9 cellular contexts compared by ENCODE assay signal in genomic region chr7:47979832-47980181, GRCh38. TPM values are rescaled to one million over a fixed set of nuclear protein-coding genes. Genes with fewer than 3 reads are reported as not detected.
DNase-seq lines count a peak whose midpoint lies in the region; ATAC-seq lines count a peak whose summit lies in the region.
"Had no signal": no experiment of that assay in that cellular context is flagged by ENCODE, and none has a peak within 500 bp of the region (broad histone marks: within the 10 kb centered on the region; RNA-seq: fewer than 3 reads in every experiment).

No MANE protein-coding gene starts in this region.

- peaks cover 5% of the 10 kb centered on the region for H3K27me3 Mint-ChIP-seq in activated T-helper 1 cell treated with anti-CD3 and anti-CD28 coated beads, Interleukin-12 subunit alpha, Interleukin-12 subunit beta, Interleukin-2, Interleukin-4 antibody, amounts not matched to agents 30 ng/mL and 10 ng/mL and 1 ng/mL, durations not matched to agents 14 hours and 24 hours and 36 hours (ENCODE audit: insufficient read depth)
- no peaks in the 10 kb centered on the region for H3K27me3 Mint-ChIP-seq in stimulated activated memory B cell treated with anti-CD40 and anti-IgM and Interleukin-4, amounts not matched to agents 10 μg/mL and 1 μg/mL and 100 μg/mL, for 72 hours

- H3K9ac ChIP-seq in HUES48 (ENCODE audit: low read depth, low read length), result no peak overlapping the region
- no peak overlapping the region for H3K9ac ChIP-seq in iPS-18a (ENCODE audit: low read length)

- H3K9me3 ChIP-seq in HUES48 (ENCODE audit: control insufficient read depth, insufficient read depth, low read length), result no peaks in the 10 kb centered on the region
- H3K9me3 ChIP-seq in iPS-18a (ENCODE audit: control insufficient read depth, low read depth, low read length), result no peaks in the 10 kb centered on the region

- no peak for DNase-seq in activated T-helper 1 cell treated with anti-CD3 and anti-CD28 coated beads, Interleukin-12 subunit alpha, Interleukin-12 subunit beta, Interleukin-2, Interleukin-4 antibody, amounts not matched to agents 30 ng/mL and 10 ng/mL and 1 ng/mL, durations not matched to agents 14 hours and 24 hours and 36 hours (ENCODE audit: low spot score)
- DNase-seq in Ammon's horn (ENCODE audit: low spot score), result no peak
- no peak for DNase-seq in HK-2 (ENCODE audit: unreplicated experiment)

- H3K27me3 ChIP-seq in HUES48 (ENCODE audit: control insufficient read depth, insufficient read depth, low read length), result no peaks in the 10 kb centered on the region
- H3K27me3 ChIP-seq in iPS-18a (ENCODE audit: control insufficient read depth, insufficient read depth, low read length), result no peaks in the 10 kb centered on the region

- H3K27ac Mint-ChIP-seq in activated T-helper 1 cell treated with anti-CD3 and anti-CD28 coated beads, Interleukin-12 subunit alpha, Interleukin-12 subunit beta, Interleukin-2, Interleukin-4 antibody, amounts not matched to agents 30 ng/mL and 10 ng/mL and 1 ng/mL, durations not matched to agents 14 hours and 24 hours and 36 hours, result no peak overlapping the region
- peak overlapping the region; percentile 94 for H3K27ac Mint-ChIP-seq in stimulated activated memory B cell treated with anti-CD40 and anti-IgM and Interleukin-4, amounts not matched to agents 10 μg/mL and 1 μg/mL and 100 μg/mL, for 72 hours

- H3K36me3 ChIP-seq in HUES48 (ENCODE audit: control insufficient read depth, insufficient read depth, low read length) (peaks cover 36% of the 10 kb centered on the region), iPS-18a (ENCODE audit: control insufficient read depth, low read depth, low read length) (peaks cover 34% of the 10 kb centered on the region)

- peak overlapping the region; percentile 90 for H3K4me3 Mint-ChIP-seq in activated T-helper 1 cell treated with anti-CD3 and anti-CD28 coated beads, Interleukin-12 subunit alpha, Interleukin-12 subunit beta, Interleukin-2, Interleukin-4 antibody, amounts not matched to agents 30 ng/mL and 10 ng/mL and 1 ng/mL, durations not matched to agents 14 hours and 24 hours and 36 hours
- peak overlapping the region; percentile 88 for H3K4me3 Mint-ChIP-seq in stimulated activated memory B cell treated with anti-CD40 and anti-IgM and Interleukin-4, amounts not matched to agents 10 μg/mL and 1 μg/mL and 100 μg/mL, for 72 hours

- peaks cover 27% of the 10 kb centered on the region for H3K36me3 Mint-ChIP-seq in activated T-helper 1 cell treated with anti-CD3 and anti-CD28 coated beads, Interleukin-12 subunit alpha, Interleukin-12 subunit beta, Interleukin-2, Interleukin-4 antibody, amounts not matched to agents 30 ng/mL and 10 ng/mL and 1 ng/mL, durations not matched to agents 14 hours and 24 hours and 36 hours (ENCODE audit: low read depth)
- H3K36me3 Mint-ChIP-seq in stimulated activated memory B cell treated with anti-CD40 and anti-IgM and Interleukin-4, amounts not matched to agents 10 μg/mL and 1 μg/mL and 100 μg/mL, for 72 hours, result peaks cover 23% of the 10 kb centered on the region

- peaks cover 22% of the 10 kb centered on the region for H3K4me1 Mint-ChIP-seq in activated T-helper 1 cell treated with anti-CD3 and anti-CD28 coated beads, Interleukin-12 subunit alpha, Interleukin-12 subunit beta, Interleukin-2, Interleukin-4 antibody, amounts not matched to agents 30 ng/mL and 10 ng/mL and 1 ng/mL, durations not matched to agents 14 hours and 24 hours and 36 hours (ENCODE audit: low read depth)
- peaks cover 32% of the 10 kb centered on the region for H3K4me1 Mint-ChIP-seq in stimulated activated memory B cell treated with anti-CD40 and anti-IgM and Interleukin-4, amounts not matched to agents 10 μg/mL and 1 μg/mL and 100 μg/mL, for 72 hours

- no peak for ATAC-seq in stimulated activated memory B cell treated with anti-CD40 and anti-IgM and Interleukin-4, amounts not matched to agents 10 μg/mL and 1 μg/mL and 100 μg/mL, for 72 hours
- ATAC-seq in GM18870 (IDR thresholded peaks at IDR 0.05; ENCODE audit: unreplicated experiment) (no peak), GM19395 (IDR thresholded peaks at IDR 0.05; ENCODE audit: unreplicated experiment) (no peak)

- intact Hi-C loops in activated T-helper 1 cell treated with anti-CD3 and anti-CD28 coated beads, Interleukin-12 subunit alpha, Interleukin-12 subunit beta, Interleukin-2, Interleukin-4 antibody, amounts not matched to agents 30 ng/mL and 10 ng/mL and 1 ng/mL, durations not matched to agents 14 hours and 24 hours and 36 hours (cut with micrococcal nuclease), result loop anchor here (1.0 to 2.0 kb wide), 6 partner anchors 11 to 130 kb away; partner anchors contain the start of genes C7orf57 and UPP1

- peaks cover 11% of the 10 kb centered on the region for H3K4me1 ChIP-seq in HUES48 (ENCODE audit: control insufficient read depth, insufficient read depth, low read length)
- H3K4me1 ChIP-seq in iPS-18a (ENCODE audit: control insufficient read depth, low read depth, low read length), result peaks cover 5% of the 10 kb centered on the region

- H3K4me3 ChIP-seq in HUES48 (ENCODE audit: low read depth, low read length), result peak overlapping the region; percentile 95
- peak overlapping the region; percentile 97 for H3K4me3 ChIP-seq in iPS-18a (ENCODE audit: low read length)

- H3K9me3 Mint-ChIP-seq in activated T-helper 1 cell treated with anti-CD3 and anti-CD28 coated beads, Interleukin-12 subunit alpha, Interleukin-12 subunit beta, Interleukin-2, Interleukin-4 antibody, amounts not matched to agents 30 ng/mL and 10 ng/mL and 1 ng/mL, durations not matched to agents 14 hours and 24 hours and 36 hours, result no peaks in the 10 kb centered on the region
- no peaks in the 10 kb centered on the region for H3K9me3 Mint-ChIP-seq in stimulated activated memory B cell treated with anti-CD40 and anti-IgM and Interleukin-4, amounts not matched to agents 10 μg/mL and 1 μg/mL and 100 μg/mL, for 72 hours

- H3K27ac ChIP-seq in HUES48 (ENCODE audit: low read depth, low read length) (peak overlapping the region; percentile 99), iPS-18a (ENCODE audit: low read length) (no peak overlapping the region)

RNA-seq across cellular contexts. Expression of gene HUS1, which starts 0.4 kb away (rescaled TPM):
- total RNA-seq in activated T-helper 1 cell treated with anti-CD3 and anti-CD28 coated beads, Interleukin-12 subunit alpha, Interleukin-12 subunit beta, Interleukin-2, Interleukin-4 antibody, amounts not matched to agents 30 ng/mL and 10 ng/mL and 1 ng/mL, durations not matched to agents 14 hours and 24 hours and 36 hours, result 34.4 and 36.4 TPM in 2 replicates

RNA-seq across cellular contexts. Expression of gene PKD1L1, which starts 31.5 kb away (rescaled TPM):
- 0.07 TPM in 1 of 2 replicates, not detected in the other for total RNA-seq in activated T-helper 1 cell treated with anti-CD3 and anti-CD28 coated beads, Interleukin-12 subunit alpha, Interleukin-12 subunit beta, Interleukin-2, Interleukin-4 antibody, amounts not matched to agents 30 ng/mL and 10 ng/mL and 1 ng/mL, durations not matched to agents 14 hours and 24 hours and 36 hours

RNA-seq across cellular contexts. Expression of gene SUN3, which starts 49.1 kb away (rescaled TPM):
- not detected in 2 replicates for total RNA-seq in activated T-helper 1 cell treated with anti-CD3 and anti-CD28 coated beads, Interleukin-12 subunit alpha, Interleukin-12 subunit beta, Interleukin-2, Interleukin-4 antibody, amounts not matched to agents 30 ng/mL and 10 ng/mL and 1 ng/mL, durations not matched to agents 14 hours and 24 hours and 36 hours
- total RNA-seq: renal cortical epithelial cell had no signal

RNA-seq across cellular contexts. Expression of gene C7orf57, which starts 55.5 kb away (rescaled TPM):
- 0.10 and 0.31 TPM in 2 replicates for total RNA-seq in activated T-helper 1 cell treated with anti-CD3 and anti-CD28 coated beads, Interleukin-12 subunit alpha, Interleukin-12 subunit beta, Interleukin-2, Interleukin-4 antibody, amounts not matched to agents 30 ng/mL and 10 ng/mL and 1 ng/mL, durations not matched to agents 14 hours and 24 hours and 36 hours
- total RNA-seq: renal cortical epithelial cell had no signal
